21 cellular contexts compared by ENCODE assay signal in genomic region chr4:124736526-124736925, GRCh38.
"Had no signal": no experiment of that assay in that cellular context is flagged by ENCODE, and none has a peak within 500 bp of the region (broad histone marks: within the 10 kb centered on the region; RNA-seq: fewer than 3 reads in every experiment).

No MANE protein-coding gene starts in this region.

- FAIRE-seq: islet of Langerhans, keratinocyte had no signal

- DNase-seq: dermis blood vessel endothelial cell; dorsolateral prefrontal cortex; effector CD4-positive, alpha-beta T cell; effector memory CD4-positive, alpha-beta T cell; esophagus squamous epithelium; foreskin fibroblast; foreskin melanocyte; gastrocnemius medialis; glutamatergic neuron; head of caudate nucleus; heart right ventricle; hippocampal formation; left cardiac atrium; left ventricle myocardium inferior; lower lobe of right lung; mesenchymal stem cell; mucosa of descending colon; naive B cell had no signal

- H3K27ac ChIP-seq: coronary artery, dorsolateral prefrontal cortex, esophagus squamous epithelium, gastrocnemius medialis, heart right ventricle, left ventricle myocardium inferior, lower lobe of right lung had no signal

- H3K27me3 ChIP-seq: esophagus squamous epithelium, gastrocnemius medialis, heart right ventricle had no signal

- H3K36me3 ChIP-seq: esophagus squamous epithelium, gastrocnemius medialis, heart right ventricle, left ventricle myocardium inferior, lower lobe of right lung had no signal

- H3K4me3 ChIP-seq: coronary artery, dorsolateral prefrontal cortex, esophagus squamous epithelium, gastrocnemius medialis, heart right ventricle, left ventricle myocardium inferior, lower lobe of right lung, mucosa of descending colon had no signal

- H3K9me3 ChIP-seq: esophagus squamous epithelium, gastrocnemius medialis, heart right ventricle, left ventricle myocardium inferior, lower lobe of right lung, mucosa of descending colon had no signal

- H3K4me1 ChIP-seq: esophagus squamous epithelium, gastrocnemius medialis, heart right ventricle, left ventricle myocardium inferior, lower lobe of right lung had no signal

- ATAC-seq: gastrocnemius medialis, heart right ventricle, left cardiac atrium, lower lobe of right lung, mucosa of descending colon had no signal
